Comparison of ENCODE assay signal across 26 cellular contexts in genomic region chr4:189215574-189215973, GRCh38.
"Had no signal": no experiment of that assay in that cellular context is flagged by ENCODE, and none has a peak within 500 bp of the region (broad histone marks: within the 10 kb centered on the region; RNA-seq: fewer than 3 reads in every experiment).

No MANE protein-coding gene starts in this region.

- H3K27ac ChIP-seq: ovary, parathyroid adenoma, psoas muscle, right lobe of liver, sigmoid colon, stomach, thoracic aorta, thyroid gland, tibial nerve, upper lobe of left lung, vagina had no signal

- H3K9ac ChIP-seq: parathyroid adenoma had no signal

- FAIRE-seq: small intestine, urothelium cell line had no signal

- DNase-seq: nephron progenitor cell; occipital lobe; ovary; posterior cingulate gyrus; psoas muscle; right cardiac atrium; right lobe of liver; sigmoid colon; small intestine; stimulated activated CD4-positive, alpha-beta T cell treated with anti-CD3 and anti-CD28 coated beads, Interleukin-15, amount 100 ng/mL, for 24 hours; stimulated activated CD4-positive, alpha-beta T cell treated with anti-CD3 and anti-CD28 coated beads, Interleukin-2, amount 100 ng/mL, for 24 hours; stimulated activated CD4-positive, alpha-beta T cell treated with anti-CD3 and anti-CD28 coated beads, Interleukin-2, amount 100 ng/mL, for 48 hours; stimulated activated CD4-positive, alpha-beta T cell treated with anti-CD3 and anti-CD28 coated beads, Interleukin-4, amount 100 ng/mL, for 24 hours; stimulated activated naive B cell treated with anti-CD40 and anti-IgM and Interleukin-4, amounts not matched to agents 10 μg/mL and 1 μg/mL and 100 μg/mL, for 72 hours; stimulated activated naive CD4-positive, alpha-beta T cell treated with Interleukin-2 at 50 U/mL for 16 hours; stomach; thyroid gland; trophoblast cell; upper lobe of left lung had no signal

- H3K4me3 ChIP-seq: ovary, psoas muscle, right lobe of liver, sigmoid colon, stomach, thoracic aorta, thyroid gland, tibial nerve, upper lobe of left lung, vagina had no signal

- H3K9me3 ChIP-seq: ovary, psoas muscle, right lobe of liver, sigmoid colon, stomach, thoracic aorta, thyroid gland, tibial nerve, upper lobe of left lung, vagina had no signal

- H3K79me2 ChIP-seq: parathyroid adenoma had no signal

- H2AFZ ChIP-seq: parathyroid adenoma had no signal

- H3K36me3 ChIP-seq: ovary, right lobe of liver, sigmoid colon, stomach, thoracic aorta, thyroid gland, tibial nerve, upper lobe of left lung, vagina had no signal

- H3K27me3 ChIP-seq: ovary, right lobe of liver, sigmoid colon, stomach, thyroid gland, tibial nerve, upper lobe of left lung, vagina had no signal

- ATAC-seq: natural killer cell treated with Interleukin-12 subunit alpha and Interleukin-12 subunit beta and Interleukin-15 and Interleukin-18, amount 100 ng/mL, for 72 hours; psoas muscle; right cardiac atrium; right lobe of liver; stimulated activated effector memory CD8-positive, alpha-beta T cell treated with anti-CD3 and anti-CD28 coated beads, Interleukin-12 subunit alpha, Interleukin-12 subunit beta, amount 100 ng/mL, for 72 hours; stimulated activated naive B cell treated with anti-CD40 and anti-IgM and Interleukin-4, amounts not matched to agents 10 μg/mL and 1 μg/mL and 100 μg/mL, for 72 hours had no signal

- H3K4me1 ChIP-seq: parathyroid adenoma, psoas muscle, right lobe of liver, stomach, thyroid gland, tibial nerve, upper lobe of left lung, vagina had no signal
